Comparison of ENCODE assay signal across 9 cellular contexts in the genomic region with DNA sequence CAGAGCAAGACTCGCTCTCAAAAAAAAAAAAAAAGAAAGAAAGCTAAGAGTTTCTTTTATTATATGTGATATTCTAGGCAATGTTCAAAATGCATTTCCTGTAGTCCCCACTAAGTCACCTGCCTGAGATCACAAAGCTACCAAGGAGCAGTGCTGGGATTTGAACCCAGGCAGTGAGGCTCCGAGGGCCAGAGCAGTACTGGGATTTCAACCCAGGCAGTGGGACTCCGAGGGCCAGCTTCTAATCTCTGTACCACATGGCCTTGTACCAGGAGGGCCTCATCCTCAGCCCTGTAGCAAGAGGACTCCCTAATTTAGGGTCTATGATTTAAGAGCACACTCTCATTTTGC. TPM values are rescaled to one million over a fixed set of nuclear protein-coding genes. Genes with fewer than 3 reads are reported as not detected.
DNase-seq lines count a peak whose midpoint lies in the region; ATAC-seq, FAIRE-seq and TF ChIP-seq lines count a peak whose summit lies in the region.
"Had no signal": no experiment of that assay in that cellular context is flagged by ENCODE, and none has a peak within 500 bp of the region (broad histone marks: within the 10 kb centered on the region; RNA-seq: fewer than 3 reads in every experiment).

No MANE protein-coding gene starts in this region.

- POLR2A ChIA-PET in HepG2 (lab: Yijun Ruan, JAX): interaction anchor here (1.4 to 5.3 kb wide), 2 partner anchors 11 to 39 kb away, joined by 7 to 187 read pairs; a partner anchor contains a TSS

- DNase-seq in NT2/D1 (ENCODE audit: low read depth, low spot score) (no peak), HepG2 (ENCODE audit: low spot score) (no peak), GM19239 (ENCODE audit: insufficient read length, low spot score) (no peak), HT-29 (ENCODE audit: low spot score) (no peak)
- DNase-seq in stimulated activated naive B cell treated with anti-CD40 and anti-IgM and Interleukin-4, amounts not matched to agents 10 μg/mL and 1 μg/mL and 100 μg/mL, for 72 hours: no peak
- DNase-seq: NCI-H524 treated with DMSO at 0.1 percent for 48 hours had no signal

- H3K27me3 Mint-ChIP-seq in stimulated activated naive B cell treated with anti-CD40 and anti-IgM and Interleukin-4, amounts not matched to agents 10 μg/mL and 1 μg/mL and 100 μg/mL, for 72 hours: no peaks in the 10 kb centered on the region

- TF ChIP-seq CTCF in HepG2 (CRISPR knock-in tag; IDR thresholded peaks at IDR 0.05): no peak

- TF ChIP-seq EP300 in HepG2 (IDR thresholded peaks at IDR 0.05; ENCODE audit: low read depth in 2 of 2, low read length in 2 of 2) (no peak), HepG2 (CRISPR knock-in tag; IDR thresholded peaks at IDR 0.05; ENCODE audit: borderline replicate concordance) (no peak)

- FAIRE-seq in HepG2 (lab: Jason Lieb, UNC) (no peak), GM19239 (lab: Jason Lieb, UNC) (no peak)

- H3K4me2 ChIP-seq in HepG2 (ENCODE audit: low read depth, low read length): no peak overlapping the region

- H3K27ac ChIP-seq in adipose tissue (ENCODE audit: low read depth, low read length) (peak overlapping the region; percentile 98), HepG2 (ENCODE audit: extremely low read length, insufficient read depth, low read length) (peak overlapping the region; percentile 82)

- peak overlapping the region; percentile 84 for H3K9ac ChIP-seq in NT2/D1 (ENCODE audit: insufficient read length, low read depth)
- H3K9ac ChIP-seq in HepG2 (ENCODE audit: insufficient read depth, low read depth, low read length): no peak overlapping the region

- peaks cover 22% of the 10 kb centered on the region for H3K4me1 ChIP-seq in NT2/D1 (ENCODE audit: insufficient read depth, insufficient read length)
- peaks cover 100% of the 10 kb centered on the region for H3K4me1 ChIP-seq in HepG2 (ENCODE audit: insufficient read depth, low read length)

- H3K27ac Mint-ChIP-seq in stimulated activated naive B cell treated with anti-CD40 and anti-IgM and Interleukin-4, amounts not matched to agents 10 μg/mL and 1 μg/mL and 100 μg/mL, for 72 hours: peak overlapping the region; percentile 79

- TF ChIP-seq RAD21 in HepG2 (CRISPR knock-in tag; IDR thresholded peaks at IDR 0.05): no peak

- peaks cover 36 to 78% of the 10 kb centered on the region in 2 donors for H3K4me1 Mint-ChIP-seq in stimulated activated naive B cell treated with anti-CD40 and anti-IgM and Interleukin-4, amounts not matched to agents 10 μg/mL and 1 μg/mL and 100 μg/mL, for 72 hours

- no TSS peak for BruUV-seq in HepG2 (replicated peaks; lab: Mats Ljungman, UMichigan)

- no peak for ATAC-seq in HepG2
- ATAC-seq in stimulated activated naive B cell treated with anti-CD40 and anti-IgM and Interleukin-4, amounts not matched to agents 10 μg/mL and 1 μg/mL and 100 μg/mL, for 72 hours (replicated peaks): no peak
- no peak for ATAC-seq in HG03135 (IDR thresholded peaks at IDR 0.05; ENCODE audit: unreplicated experiment)
- no peak for ATAC-seq in HG02938 (IDR thresholded peaks at IDR 0.05; ENCODE audit: unreplicated experiment)

- intact Hi-C loops in HepG2 (cut with micrococcal nuclease; ENCODE audit: unreplicated experiment): loop anchor here (5.0 kb wide), 3 partner anchors 44 to 84 kb away; no protein-coding TSS in a partner anchor

- CTCF ChIA-PET in HepG2 (lab: Yijun Ruan, JAX; ENCODE audit: low intra/inter-chr PET ratio, low total read pairs): no interaction called here

- no peaks in the 10 kb centered on the region for H3K9me3 Mint-ChIP-seq in stimulated activated naive B cell treated with anti-CD40 and anti-IgM and Interleukin-4, amounts not matched to agents 10 μg/mL and 1 μg/mL and 100 μg/mL, for 72 hours

- no peak overlapping the region for H2AFZ ChIP-seq in HepG2 (ENCODE audit: low read length)

- peaks cover 7 to 45% of the 10 kb centered on the region in 2 donors for H3K36me3 Mint-ChIP-seq in stimulated activated naive B cell treated with anti-CD40 and anti-IgM and Interleukin-4, amounts not matched to agents 10 μg/mL and 1 μg/mL and 100 μg/mL, for 72 hours

- H3K4me3 Mint-ChIP-seq in stimulated activated naive B cell treated with anti-CD40 and anti-IgM and Interleukin-4, amounts not matched to agents 10 μg/mL and 1 μg/mL and 100 μg/mL, for 72 hours: no peak overlapping the region

- H3K79me2 ChIP-seq in HepG2 (ENCODE audit: insufficient read depth, low read length): peaks cover 98% of the 10 kb centered on the region

- no peak for TF ChIP-seq POLR2A in HepG2 (IDR thresholded peaks at IDR 0.05; ENCODE audit: insufficient read depth in 1 of 2, low read depth in 2 of 2, low read length in 2 of 2)

- 84 to 93% (median 84%) methylated on average over 3 of the region's 3 CpGs for WGBS in adipose tissue, 3 donors
- WGBS in HepG2 (ENCODE audit: low lambda C conversion rate): 95% methylated on average over 3 of the region's 3 CpGs

- no peaks in the 10 kb centered on the region for H3K9me3 ChIP-seq in NT2/D1 (ENCODE audit: insufficient read depth, low read length)
- H3K9me3 ChIP-seq in HepG2 (ENCODE audit: low read length): no peaks in the 10 kb centered on the region

- in situ Hi-C loops in HepG2 (cut with HindIII; ENCODE audit: extremely low pct_ligation_motif_present, low pct_unique_long_range_greater_than_20kb): no loop called here

- H3K36me3 ChIP-seq in NT2/D1 (ENCODE audit: insufficient read depth, insufficient read length, low read length) (peaks cover 18% of the 10 kb centered on the region), HepG2 (replicated peaks in 1 of 2; ENCODE audit: control insufficient read depth in 1 of 2, insufficient read depth in 2 of 2, low read length in 2 of 2) (peaks cover 17 to 30% of the 10 kb centered on the region in 2 experiments)

- no peak overlapping the region for H3K4me3 ChIP-seq in NT2/D1 (ENCODE audit: insufficient read length, low read depth)
- H3K4me3 ChIP-seq in HepG2 (replicated peaks in 1 of 3; ENCODE audit: insufficient read depth in 1 of 3, low read depth in 2 of 3, low read length in 3 of 3): no peak overlapping the region

- peaks cover 96% of the 10 kb centered on the region for H4K20me1 ChIP-seq in HepG2 (ENCODE audit: insufficient read depth, low read length)

- no peaks in the 10 kb centered on the region for H3K27me3 ChIP-seq in NT2/D1 (ENCODE audit: insufficient read depth, insufficient read length)
- H3K27me3 ChIP-seq in HepG2 (ENCODE audit: control insufficient read depth in 1 of 2, insufficient read depth in 2 of 2, low read length in 2 of 2): no peaks in the 10 kb centered on the region

TF ChIP-seq in HepG2, 621 proteins besides CTCF, POLR2A, EP300 and RAD21 (continues in another document):
- TF ChIP-seq HNRNPL (IDR thresholded peaks at IDR 0.05; ENCODE audit: low read depth, low read length): no peak
- TF ChIP-seq SP5 (CRISPR knock-in tag; IDR thresholded peaks at IDR 0.05; ENCODE audit: borderline replicate concordance, low read depth): 0 out of 2 replicates have a peak, but pooled peaks have one; percentile 2
- TF ChIP-seq SP2 (CRISPR knock-in tag; IDR thresholded peaks at IDR 0.05): peak; percentile 29; the same call in 1 of the 2 replicates

RNA-seq across cellular contexts. Expression of a gene that starts 39.7 kb away (rescaled TPM):
- polyA plus RNA-seq in adipose tissue (1 to 10 TPM; 5.0 to 9.1 (median 7.7) TPM), HepG2 (2011; rRNA removed) (81.4 and 84.7 TPM in 2 replicates)
- total RNA-seq in HepG2 (2016; rRNA removed; fragmentation: Illumina TruSeq; extraction: Trizol): 53.9 and 71.9 TPM in 2 replicates
- total RNA-seq in HepG2 (2016; cell fraction: cytosol; rRNA removed; fragmentation: Illumina TruSeq; extraction: Trizol; ENCODE audit: low read depth): 45.3 and 50.7 TPM in 2 replicates
- total RNA-seq in HepG2 (2016; cell fraction: insoluble cytoplasmic fraction; rRNA removed; fragmentation: Illumina TruSeq; extraction: Trizol): 54.7 and 64.5 TPM in 2 replicates
- total RNA-seq in HepG2 (2016; cell fraction: membrane; rRNA removed; fragmentation: Illumina TruSeq; extraction: Trizol): 30.6 and 34.0 TPM in 2 replicates
- total RNA-seq in HepG2 (2016; cell fraction: nucleus; rRNA removed; fragmentation: Illumina TruSeq; extraction: Trizol): 90.9 and 106 TPM in 2 replicates
- polyA plus RNA-seq in HepG2 (2011; cell fraction: cytosol; rRNA removed): 41.2 and 45.2 TPM in 2 replicates
- polyA plus RNA-seq in HepG2 (2011; cell fraction: nucleus; rRNA removed): 139 and 149 TPM in 2 replicates
- polyA plus RNA-seq in HepG2 (2012): 50.4 and 60.2 TPM in 2 replicates
- 1.9 and 2.5 TPM in 2 replicates for polyA plus RNA-seq in HepG2 (2016; cell fraction: cytosol; fragmentation: Illumina TruSeq; extraction: Trizol; ENCODE audit: low read depth)
- 42.7 and 55.7 TPM in 2 replicates for polyA plus RNA-seq in HepG2 (2016; cell fraction: insoluble cytoplasmic fraction; fragmentation: Illumina TruSeq; extraction: Trizol; ENCODE audit: low read depth)
- polyA plus RNA-seq in HepG2 (2016; cell fraction: membrane; fragmentation: Illumina TruSeq; extraction: Trizol; ENCODE audit: low read depth): 7.9 and 9.1 TPM in 2 replicates
- 103 and 106 TPM in 2 replicates for polyA plus RNA-seq in HepG2 (2016; cell fraction: nucleus; fragmentation: Illumina TruSeq; extraction: Trizol; ENCODE audit: insufficient read depth, low read depth)
- polyA minus RNA-seq in HepG2 (2011; rRNA and poly(A)+ RNA removed; ENCODE audit: low replicate concordance): 14.1 and 79.4 TPM in 2 replicates
- polyA minus RNA-seq in HepG2 (2011; cell fraction: cytosol; rRNA and poly(A)+ RNA removed): 66.7 and 69.5 TPM in 2 replicates
- polyA minus RNA-seq in HepG2 (2011; cell fraction: nucleus; rRNA and poly(A)+ RNA removed): 190 and 220 TPM in 2 replicates
- 30.9 and 35.6 TPM in 2 replicates for total RNA-seq in HT-29 (2014; rRNA removed; shearing (Covaris generic))
